1 cellular context compared by ENCODE assay signal in the genomic region with DNA sequence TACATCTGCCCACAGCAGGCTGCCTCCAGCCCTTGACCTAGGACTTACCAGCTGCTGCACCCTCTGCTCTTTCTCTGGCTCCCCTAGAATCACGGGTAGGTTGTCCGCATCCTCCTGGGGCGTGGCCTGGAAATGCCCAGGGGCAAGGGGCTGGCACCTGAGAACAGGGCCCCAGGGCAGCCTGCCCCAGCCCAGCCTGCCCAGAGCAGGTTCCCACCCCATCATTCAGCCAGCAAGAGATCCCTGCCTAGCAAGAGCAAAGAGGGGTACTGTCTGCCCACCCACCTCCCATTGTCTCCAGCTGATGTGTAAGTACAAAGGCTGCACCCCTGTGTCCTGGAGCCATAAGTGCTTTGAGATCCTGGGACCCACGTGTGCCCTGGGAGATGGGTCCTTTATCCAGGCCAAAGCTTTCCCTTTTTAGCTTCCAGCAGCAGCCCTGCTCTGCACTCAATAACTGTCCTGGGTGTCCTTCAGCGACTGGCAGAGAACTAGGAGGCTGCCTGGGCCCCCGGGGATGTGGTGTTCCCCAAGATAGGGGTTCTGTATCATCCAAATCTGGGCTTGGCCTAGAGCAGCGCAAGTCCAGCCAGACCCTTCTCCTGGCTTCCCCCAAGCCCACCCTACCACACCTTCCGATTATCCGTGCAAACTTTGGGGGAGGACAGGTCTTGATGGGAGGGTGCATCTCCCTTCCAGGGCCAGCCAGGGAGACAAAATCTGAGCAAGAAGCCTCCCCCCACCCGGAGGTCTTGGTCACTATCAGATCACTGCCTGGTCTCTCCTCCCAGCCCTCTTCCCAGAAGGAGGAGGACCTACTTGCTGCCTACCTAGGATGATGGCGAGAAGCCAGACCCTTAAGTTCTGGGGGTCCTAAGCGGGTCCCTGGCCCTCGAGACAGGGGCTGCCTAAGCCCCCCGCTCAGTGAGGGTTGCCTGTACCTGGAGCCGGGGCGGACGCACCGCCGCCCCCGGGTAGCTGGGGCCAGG.
TF ChIP-seq lines count a peak whose summit lies in the region.

No MANE protein-coding gene starts in this region.

TF ChIP-seq in H1, 55 proteins besides CTCF, POLR2A, EP300 and RAD21:
- no peak for TF ChIP-seq POU5F1 (IDR thresholded peaks at IDR 0.05; ENCODE audit: low read depth, low read length)
- TF ChIP-seq SP4 (IDR thresholded peaks at IDR 0.05; ENCODE audit: low read length), result no peak
